In genomic region chr6:36340341-36340670, GRCh38 we compare ENCODE assay signal across 1 cellular context.
TF ChIP-seq lines count a peak whose summit lies in the region.

No MANE protein-coding gene starts in this region.

TF ChIP-seq in HCT116, 20 proteins besides CTCF, POLR2A, EP300 and RAD21 (continued from another document):
- TF ChIP-seq ZBTB33 (IDR thresholded peaks at IDR 0.05; ENCODE audit: extremely low read depth, insufficient replicate concordance, low read length) (no peak), EGR1 (IDR thresholded peaks at IDR 0.05; ENCODE audit: low read depth) (no peak), CBX3 (IDR thresholded peaks at IDR 0.05; ENCODE audit: low read depth) (no peak), EZH2 (IDR thresholded peaks at IDR 0.05) (no peak), ZNF274 (IDR thresholded peaks at IDR 0.05; ENCODE audit: low read depth, low read length) (no peak)
